Comparison of ENCODE assay signal across 34 cellular contexts in the genomic region with DNA sequence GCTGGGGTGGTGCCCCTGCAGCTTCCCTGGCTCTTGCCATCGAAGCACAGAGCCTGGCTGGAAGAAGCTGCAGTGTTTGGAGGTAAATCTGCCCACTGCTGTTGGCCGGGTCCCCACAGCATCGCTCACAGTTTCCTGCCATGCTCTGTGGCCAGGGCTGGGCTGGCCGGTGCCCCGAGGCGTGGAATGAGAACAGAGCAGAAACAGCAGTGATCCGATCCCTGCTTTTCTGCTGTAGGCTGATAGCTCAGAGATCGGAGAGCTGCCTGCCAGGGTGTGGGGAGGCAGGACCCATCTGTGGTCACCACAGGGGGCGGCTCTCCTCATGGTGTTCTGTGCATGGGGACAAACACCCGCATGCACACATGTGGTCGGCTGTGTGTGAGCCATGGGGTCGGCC. TPM values are rescaled to one million over a fixed set of nuclear protein-coding genes. Genes with fewer than 3 reads are reported as not detected.
DNase-seq lines count a peak whose midpoint lies in the region; ATAC-seq, FAIRE-seq and TF ChIP-seq lines count a peak whose summit lies in the region.
"Had no signal": no experiment of that assay in that cellular context is flagged by ENCODE, and none has a peak within 500 bp of the region (broad histone marks: within the 10 kb centered on the region; RNA-seq: fewer than 3 reads in every experiment).

No MANE protein-coding gene starts in this region.

- H3K4me3 ChIP-seq in BE2C (ENCODE audit: low read depth, low read length): no peak overlapping the region
- H3K4me3 ChIP-seq in HEK293 (ENCODE audit: low read depth, low read length): no peak overlapping the region
- H3K4me3 ChIP-seq in adipocyte (ENCODE audit: low read length): no peak overlapping the region
- H3K4me3 ChIP-seq in ovary: no peak overlapping the region
- no peak overlapping the region for H3K4me3 ChIP-seq in pancreas
- no peak overlapping the region for H3K4me3 ChIP-seq in A673 (ENCODE audit: low read depth, low read length, poor library complexity, severe bottlenecking)
- H3K4me3 ChIP-seq: adrenal gland, gastroesophageal sphincter, lung, PC-9, stomach, uterus had no signal

- TF ChIP-seq CTCF in BE2C (IDR thresholded peaks at IDR 0.05; ENCODE audit: low read depth, low read length) (no peak), HEK293 (tag by site-specific recombination; IDR thresholded peaks at IDR 0.05) (no peak), nephron progenitor cell (IDR thresholded peaks at IDR 0.05) (no peak), ovary (IDR thresholded peaks at IDR 0.05) (no peak), pancreas (IDR thresholded peaks at IDR 0.05) (no peak), A673 (conservative IDR thresholded peaks at IDR 0.05; ENCODE audit: low read depth, low read length) (no peak)

- CTCF ChIA-PET in HEK293 (lab: Yijun Ruan, JAX): no interaction called here
- CTCF ChIA-PET in A673 (lab: Charles Lee): no interaction called here

- no peaks in the 10 kb centered on the region for H3K36me3 Mint-ChIP-seq in nephron progenitor cell (ENCODE audit: low read depth)

- no peaks in the 10 kb centered on the region for H3K4me1 ChIP-seq in BE2C
- no peaks in the 10 kb centered on the region for H3K4me1 ChIP-seq in HEK293 (ENCODE audit: control insufficient read depth, insufficient read depth, low read length)
- peaks cover 4% of the 10 kb centered on the region for H3K4me1 ChIP-seq in adipocyte (ENCODE audit: control insufficient read depth, insufficient read depth, low read length)
- H3K4me1 ChIP-seq in ovary (ENCODE audit: insufficient read depth): no peaks in the 10 kb centered on the region
- no peaks in the 10 kb centered on the region for H3K4me1 ChIP-seq in pancreas
- H3K4me1 ChIP-seq in A673 (ENCODE audit: insufficient read depth, low read length, poor library complexity, severe bottlenecking): no peaks in the 10 kb centered on the region
- H3K4me1 ChIP-seq: adrenal gland, gastroesophageal sphincter, stomach, uterus had no signal

- intact Hi-C loops in ovary (cut with DNase I): no loop called here
- intact Hi-C loops in pancreas (cut with DNase I): no loop called here
- intact Hi-C loops in A673 (cut with micrococcal nuclease; ENCODE audit: unreplicated experiment): no loop called here

- H3K9me3 Mint-ChIP-seq in nephron progenitor cell: peaks cover 1% of the 10 kb centered on the region
- H3K9me3 Mint-ChIP-seq: activated CD8-positive, alpha-beta T cell treated with anti-CD3 and anti-CD28 coated beads for 36 hours; activated naive CD4-positive, alpha-beta T cell treated with anti-CD3 and anti-CD28 coated beads for 36 hours; brain; naive thymus-derived CD8-positive, alpha-beta T cell; T-helper 2 cell treated with Interferon-gamma antibody and Interleukin-4, amounts not matched to agents 5 μg/mL and 100 μg/mL, for 36 hours had no signal

- H3K27me3 Mint-ChIP-seq in nephron progenitor cell (ENCODE audit: low read depth, poor library complexity): peaks cover 2% of the 10 kb centered on the region
- H3K27me3 Mint-ChIP-seq: activated CD8-positive, alpha-beta T cell treated with anti-CD3 and anti-CD28 coated beads for 36 hours; B cell; brain; naive thymus-derived CD8-positive, alpha-beta T cell had no signal

- no TSS peak for BruUV-seq in A673 (replicated peaks; lab: Mats Ljungman, UMichigan)

- H3K36me3 ChIP-seq in BE2C (no peaks in the 10 kb centered on the region), HEK293 (ENCODE audit: control insufficient read depth in 2 of 2, insufficient read depth in 1 of 2, low read length in 2 of 2) (no peaks in the 10 kb centered on the region), adipocyte (ENCODE audit: control insufficient read depth, insufficient read depth, low read length, severe bottlenecking) (peaks cover 11% of the 10 kb centered on the region), ovary (no peaks in the 10 kb centered on the region), pancreas (no peaks in the 10 kb centered on the region), A673 (ENCODE audit: insufficient read depth, low read length, poor library complexity, severe bottlenecking) (no peaks in the 10 kb centered on the region)
- H3K36me3 ChIP-seq: adrenal gland, uterus had no signal

- TF ChIP-seq EP300 in ovary (IDR thresholded peaks at IDR 0.05): no peak

- H3K27ac Mint-ChIP-seq in nephron progenitor cell: peak overlapping the region; percentile 39
- H3K27ac Mint-ChIP-seq: activated CD8-positive, alpha-beta T cell treated with anti-CD3 and anti-CD28 coated beads for 36 hours; activated naive CD4-positive, alpha-beta T cell treated with anti-CD3 and anti-CD28 coated beads for 36 hours; B cell; brain; naive thymus-derived CD8-positive, alpha-beta T cell had no signal

- H3K27me3 ChIP-seq in BE2C: no peaks in the 10 kb centered on the region
- H3K27me3 ChIP-seq in adipocyte (replicated peaks; ENCODE audit: control insufficient read depth, insufficient read depth, low read length): no peaks in the 10 kb centered on the region
- H3K27me3 ChIP-seq in ovary: no peaks in the 10 kb centered on the region
- H3K27me3 ChIP-seq in pancreas: no peaks in the 10 kb centered on the region
- H3K27me3 ChIP-seq in A673 (replicated peaks; ENCODE audit: insufficient read depth, low read depth, low read length, poor library complexity): no peaks in the 10 kb centered on the region
- H3K27me3 ChIP-seq: adrenal gland, gastroesophageal sphincter, stomach, uterus had no signal

- 83 to 89% (median 88%) methylated on average over 12 of the region's 12 CpGs for WGBS in ovary, 3 donors
- 78 to 82% methylated on average over 12 of the region's 12 CpGs for WGBS in pancreas, 2 donors

- H3K9me3 ChIP-seq in BE2C: no peaks in the 10 kb centered on the region
- no peaks in the 10 kb centered on the region for H3K9me3 ChIP-seq in HEK293 (ENCODE audit: control insufficient read depth, insufficient read depth, low read depth, low read length)
- H3K9me3 ChIP-seq in adipocyte (ENCODE audit: control insufficient read depth, low read length): no peaks in the 10 kb centered on the region
- no peaks in the 10 kb centered on the region for H3K9me3 ChIP-seq in ovary
- no peaks in the 10 kb centered on the region for H3K9me3 ChIP-seq in pancreas
- H3K9me3 ChIP-seq in A673 (ENCODE audit: low read depth, low read length, poor library complexity, severe bottlenecking): no peaks in the 10 kb centered on the region
- H3K9me3 ChIP-seq: adrenal gland, gastroesophageal sphincter, stomach, uterus had no signal

- no peak for ATAC-seq in pancreas
- ATAC-seq: activated CD8-positive, alpha-beta T cell treated with anti-CD3 and anti-CD28 coated beads for 36 hours; gastroesophageal sphincter; HCT116; naive thymus-derived CD8-positive, alpha-beta T cell had no signal

- H3K27ac ChIP-seq in HEK293 (ENCODE audit: extremely low read depth, low read depth, low read length) (no peak overlapping the region), ovary (no peak overlapping the region), pancreas (no peak overlapping the region), A673 (ENCODE audit: low read depth, low read length, poor library complexity, severe bottlenecking) (no peak overlapping the region)
- H3K27ac ChIP-seq: adrenal gland, gastroesophageal sphincter, PC-9, stomach, uterus had no signal

- peak; percentile 20 for DNase-seq in BE2C
- DNase-seq in adipocyte (ENCODE audit: low read depth): peak; percentile 41
- no peak for DNase-seq in nephron progenitor cell
- DNase-seq in ovary: no peak
- no peak for DNase-seq in pancreas
- DNase-seq in activated CD4-positive, alpha-beta T cell treated with anti-CD3 and anti-CD28 coated beads, Interleukin-2, amount 50 U/mL, for 1 hour: no peak
- DNase-seq in A673 (ENCODE audit: low spot score): no peak
- DNase-seq: activated CD4-positive, CD25-positive, alpha-beta regulatory T cell treated with anti-CD3 and anti-CD28 coated beads, Interleukin-2, amount 50 U/mL, for 72 hours; activated CD8-positive, alpha-beta memory T cell treated with anti-CD3 and anti-CD28 coated beads, Interleukin-2, amount 50 U/mL, for 48 hours; activated CD8-positive, alpha-beta T cell treated with anti-CD3 and anti-CD28 coated beads for 36 hours; activated naive CD4-positive, alpha-beta T cell treated with anti-CD3 and anti-CD28 coated beads for 36 hours; effector CD4-positive, alpha-beta T cell; KBM-7; MM.1S; naive thymus-derived CD8-positive, alpha-beta T cell; NCI-H2029 treated with DMSO at 0.1 percent for 48 hours; NCI-H526 treated with DMSO at 0.1 percent for 48 hours; PC-9; SHP77; stimulated activated CD8-positive, alpha-beta memory T cell treated with anti-CD3 and anti-CD28 coated beads, Interleukin-4, amount 100 ng/mL, for 48 hours; stomach; uterus had no signal

- POLR2A ChIA-PET in HEK293 (lab: Yijun Ruan, JAX) (no interaction called here), A673 (lab: Charles Lee; ENCODE audit: low non-redundant PET) (no interaction called here)

- H3K4me1 Mint-ChIP-seq in nephron progenitor cell: peaks cover 13% of the 10 kb centered on the region
- H3K4me1 Mint-ChIP-seq: B cell; brain; naive thymus-derived CD8-positive, alpha-beta T cell had no signal

- FAIRE-seq in pancreas (lab: Jason Lieb, UNC): no peak
- FAIRE-seq: A204.1, GM12891 had no signal

- no peak for TF ChIP-seq POLR2A in ovary (IDR thresholded peaks at IDR 0.05)

- H3K9ac ChIP-seq in adipocyte (ENCODE audit: low read length): no peak overlapping the region

- H3K4me3 Mint-ChIP-seq in nephron progenitor cell: no peak overlapping the region
- H3K4me3 Mint-ChIP-seq: activated CD8-positive, alpha-beta T cell treated with anti-CD3 and anti-CD28 coated beads for 36 hours; activated naive CD4-positive, alpha-beta T cell treated with anti-CD3 and anti-CD28 coated beads for 36 hours; B cell; brain; naive thymus-derived CD8-positive, alpha-beta T cell; T-helper 2 cell treated with Interferon-gamma antibody and Interleukin-4, amounts not matched to agents 5 μg/mL and 100 μg/mL, for 36 hours had no signal

TF ChIP-seq in HEK293, 187 proteins besides CTCF, POLR2A, EP300 and RAD21:
- TF ChIP-seq ZBTB8A (tag by site-specific recombination; IDR thresholded peaks at IDR 0.05) (no peak), ZNF19 (tag by site-specific recombination; IDR thresholded peaks at IDR 0.05; ENCODE audit: low read depth) (no peak), ZNF302 (tag by site-specific recombination; IDR thresholded peaks at IDR 0.05; ENCODE audit: low read depth) (no peak), ZNF791 (tag by site-specific recombination; IDR thresholded peaks at IDR 0.05) (no peak), ZNF24 (tag by site-specific recombination; IDR thresholded peaks at IDR 0.05) (no peak), ZNF747 (tag by site-specific recombination; IDR thresholded peaks at IDR 0.05) (no peak), ZIC2 (tag by site-specific recombination; IDR thresholded peaks at IDR 0.05) (0 out of 2 replicates have a peak, but pooled peaks have one; percentile 18)

RNA-seq across cellular contexts. Expression of gene SLC45A1, which starts 11.5 kb away (rescaled TPM):
- polyA plus RNA-seq in BE2C (2012; ENCODE audit: insufficient read depth, insufficient read length, low read depth): 0.96 TPM
- 1 to 10 TPM; 2.7 to 7.2 (median 4.5) TPM for total RNA-seq in ovary
- 1 to 10 TPM in 1 of 2 donors, under 1 TPM in 1; 0.70 to 4.7 TPM for polyA plus RNA-seq in ovary
- under 1 TPM; 0.16 to 0.75 (median 0.41) TPM for total RNA-seq in pancreas
- polyA plus RNA-seq in pancreas: 1 to 10 TPM; 1.4 to 1.8 TPM
- 0.52 and 0.82 TPM in 2 replicates for total RNA-seq in A673 (2021)
- total RNA-seq: HT1080, mononuclear cell had no signal

Comparison
In these comparisons a context has a peak if more than half of its experiments do, and no peak if none do; other contexts are left out.
1. DNase-seq: peak in BE2C (single experiment) and adipocyte (single experiment); none in nephron progenitor cell (single experiment), ovary (0 of 5), pancreas (0 of 6), activated CD4-positive, alpha-beta T cell treated with anti-CD3 and anti-CD28 coated beads, Interleukin-2, amount 50 U/mL, for 1 hour (single experiment) and A673 (single experiment).